ENCODE assay signal across 8 cellular contexts in genomic region chrX:154374361-154375155, GRCh38. TPM values are rescaled to one million over a fixed set of nuclear protein-coding genes. Genes with fewer than 3 reads are reported as not detected.
DNase-seq lines count a peak whose midpoint lies in the region; ATAC-seq, FAIRE-seq and TF ChIP-seq lines count a peak whose summit lies in the region.

TSS of gene FLNA (minus strand) at chrX:154374634. CDS start at chrX:154371245, 3,389 bp downstream.

- peaks cover 28% of the 10 kb centered on the region for H3K4me1 Mint-ChIP-seq in activated naive CD8-positive, alpha-beta T cell treated with anti-CD3 and anti-CD28 coated beads, Interleukin-2, amount 50 U/mL, for 24 hours

- peaks cover 11% of the 10 kb centered on the region for H3K36me3 Mint-ChIP-seq in activated naive CD8-positive, alpha-beta T cell treated with anti-CD3 and anti-CD28 coated beads, Interleukin-2, amount 50 U/mL, for 24 hours (ENCODE audit: low read depth)

- peak within 1 kb of the TSS; percentile 61 for H3K27ac ChIP-seq in right cardiac atrium (ENCODE audit: low read length)

- no peak within 1 kb of the TSS for H3K27ac Mint-ChIP-seq in activated naive CD8-positive, alpha-beta T cell treated with anti-CD3 and anti-CD28 coated beads, Interleukin-2, amount 50 U/mL, for 24 hours

- intact Hi-C loops in right cardiac atrium (cut with DNase I), result no loop called here

- no peaks in the 10 kb centered on the region for H3K27me3 Mint-ChIP-seq in activated naive CD8-positive, alpha-beta T cell treated with anti-CD3 and anti-CD28 coated beads, Interleukin-2, amount 50 U/mL, for 24 hours

- peak within 1 kb of the TSS; percentile 75 for H3K4me3 Mint-ChIP-seq in activated naive CD8-positive, alpha-beta T cell treated with anti-CD3 and anti-CD28 coated beads, Interleukin-2, amount 50 U/mL, for 24 hours

- WGBS in right cardiac atrium, result 5% methylated on average over 93 of the region's 93 CpGs

- in situ Hi-C loops in KBM-7 (cut with MboI; ENCODE audit: low pct_unique_long_range_greater_than_20kb, low sequenced_read_pairs), result no loop called here

- no peaks in the 10 kb centered on the region for H3K27me3 ChIP-seq in right cardiac atrium (ENCODE audit: control insufficient read depth, insufficient read depth)

- H3K9me3 ChIP-seq in right cardiac atrium (ENCODE audit: control insufficient read depth, low read length), result no peaks in the 10 kb centered on the region

- H3K4me1 ChIP-seq in right cardiac atrium (ENCODE audit: control insufficient read depth, insufficient read depth, low read length), result no peaks in the 10 kb centered on the region

- peak; percentile 17 for DNase-seq in DMS53 treated with DMSO at 0.1 percent for 48 hours (lab: John Stamatoyannopoulos, UW; ENCODE audit: unreplicated experiment)
- peak; percentile 37 for DNase-seq in KBM-7
- peak; percentile 47 for DNase-seq in activated naive CD8-positive, alpha-beta T cell treated with anti-CD3 and anti-CD28 coated beads, Interleukin-2, amount 50 U/mL, for 24 hours
- DNase-seq in right cardiac atrium, result peak in 2 of 3 donors; percentile 82
- DNase-seq in retina, result peak; percentile 47
- DNase-seq in iPS-NIHi7 (ENCODE audit: extremely low spot score), result no peak
- no peak for DNase-seq in H54 (ENCODE audit: insufficient read length, low spot score)

- no peak for ATAC-seq in activated naive CD8-positive, alpha-beta T cell treated with anti-CD3 and anti-CD28 coated beads, Interleukin-2, amount 50 U/mL, for 24 hours
- ATAC-seq in right cardiac atrium (no peak), GM21447 (IDR thresholded peaks at IDR 0.05; ENCODE audit: unreplicated experiment) (no peak)

- no peak for FAIRE-seq in H54 (lab: Jason Lieb, UNC)

- TF ChIP-seq POLR2A in H54 (IDR thresholded peaks at IDR 0.05; ENCODE audit: low read depth, low read length), result no peak

- H3K4me3 ChIP-seq in right cardiac atrium (ENCODE audit: low read length), result peak within 1 kb of the TSS; percentile 23

- no peaks in the 10 kb centered on the region for H3K9me3 Mint-ChIP-seq in activated naive CD8-positive, alpha-beta T cell treated with anti-CD3 and anti-CD28 coated beads, Interleukin-2, amount 50 U/mL, for 24 hours

RNA-seq across cellular contexts. Expression of gene FLNA, which starts in this region (rescaled TPM):
- 100 to 1,000 TPM; 262 to 363 (median 298) TPM for total RNA-seq in right cardiac atrium
- polyA plus RNA-seq in right cardiac atrium, result 271 TPM

Comparison
In these comparisons a context has a peak if more than half of its experiments do, and no peak if none do; other contexts are left out.
1. DNase-seq: peak in DMS53 treated with DMSO at 0.1 percent for 48 hours (single experiment), KBM-7 (single experiment), activated naive CD8-positive, alpha-beta T cell treated with anti-CD3 and anti-CD28 coated beads, Interleukin-2, amount 50 U/mL, for 24 hours (single experiment), right cardiac atrium (2 of 3) and retina (single experiment); none in iPS-NIHi7 (single experiment) and H54 (single experiment).